In genomic region chr6:39037707-39038106, GRCh38 we compare ENCODE assay signal across 16 cellular contexts. TPM values are rescaled to one million over a fixed set of nuclear protein-coding genes. Genes with fewer than 3 reads are reported as not detected.
DNase-seq lines count a peak whose midpoint lies in the region; ATAC-seq and TF ChIP-seq lines count a peak whose summit lies in the region.
"Had no signal": no experiment of that assay in that cellular context is flagged by ENCODE, and none has a peak within 500 bp of the region (broad histone marks: within the 10 kb centered on the region; RNA-seq: fewer than 3 reads in every experiment).

No MANE protein-coding gene starts in this region.

- H3K4me1 ChIP-seq in right cardiac atrium (ENCODE audit: control insufficient read depth, insufficient read depth, low read length) (no peaks in the 10 kb centered on the region), HEK293 (ENCODE audit: control insufficient read depth, insufficient read depth, low read length) (no peaks in the 10 kb centered on the region), mesodermal cell (ENCODE audit: control insufficient read depth, insufficient read depth, low read length, poor library complexity, severe bottlenecking) (no peaks in the 10 kb centered on the region), spleen (no peaks in the 10 kb centered on the region)
- H3K4me1 ChIP-seq: BE2C had no signal

- ATAC-seq in Right ventricle myocardium superior (ENCODE audit: poor library complexity) (peak; percentile 65), right cardiac atrium (no peak), esophagus mucosa (no peak), HG03175 (IDR thresholded peaks at IDR 0.05; ENCODE audit: unreplicated experiment) (no peak)
- ATAC-seq: HCT116, T-helper 17 cell had no signal

- TF ChIP-seq POLR2A in spleen (IDR thresholded peaks at IDR 0.05) = no peak

- POLR2A ChIA-PET in HEK293 (lab: Yijun Ruan, JAX) = no interaction called here

- H3K27me3 ChIP-seq in right cardiac atrium (ENCODE audit: control insufficient read depth, insufficient read depth) (no peaks in the 10 kb centered on the region), spleen (replicated peaks in 1 of 7) (peaks cover 0 to 86% (median 11%) of the 10 kb centered on the region in 7 donors)

- no peak overlapping the region for H3K27ac ChIP-seq in right cardiac atrium (ENCODE audit: low read length)
- H3K27ac ChIP-seq in HEK293 (ENCODE audit: extremely low read depth, low read depth, low read length) = no peak overlapping the region
- H3K27ac ChIP-seq in mesodermal cell (ENCODE audit: low read depth, low read length, severe bottlenecking) = peak overlapping the region; percentile 23
- H3K27ac ChIP-seq in spleen = no peak overlapping the region

- H3K36me3 ChIP-seq in HEK293 (ENCODE audit: control insufficient read depth in 2 of 2, insufficient read depth in 1 of 2, low read length in 2 of 2) (no peaks in the 10 kb centered on the region), mesodermal cell (ENCODE audit: control insufficient read depth, insufficient read depth, low read length) (no peaks in the 10 kb centered on the region), spleen (no peaks in the 10 kb centered on the region)
- H3K36me3 ChIP-seq: BE2C had no signal

- H3K4me3 ChIP-seq in right cardiac atrium (ENCODE audit: low read length) (no peak overlapping the region), HEK293 (ENCODE audit: low read depth, low read length) (no peak overlapping the region), mesodermal cell (ENCODE audit: extremely low read depth, insufficient read depth, low read length, poor library complexity, severe bottlenecking) (no peak overlapping the region), spleen (no peak overlapping the region)

- H3K9me3 ChIP-seq in right cardiac atrium (ENCODE audit: control insufficient read depth, low read length) (no peaks in the 10 kb centered on the region), HEK293 (ENCODE audit: control insufficient read depth, insufficient read depth, low read depth, low read length) (no peaks in the 10 kb centered on the region), mesodermal cell (ENCODE audit: control insufficient read depth, low read length) (no peaks in the 10 kb centered on the region), spleen (peaks cover 0 to 5% (median 0%) of the 10 kb centered on the region in 8 donors)
- H3K9me3 ChIP-seq: BE2C had no signal

- TF ChIP-seq CTCF in HEK293 (tag by site-specific recombination; IDR thresholded peaks at IDR 0.05) = no peak
- no peak for TF ChIP-seq CTCF in spleen (IDR thresholded peaks at IDR 0.05 in 8 of 11, conservative IDR thresholded peaks at IDR 0.05 in 3 of 11)

- intact Hi-C loops in Right ventricle myocardium superior (cut with DNase I) = no loop called here
- intact Hi-C loops in right cardiac atrium (cut with DNase I) = no loop called here
- intact Hi-C loops in spleen (cut with DNase I; ENCODE audit: low total_unique reads) = no loop called here

- CTCF ChIA-PET in HEK293 (lab: Yijun Ruan, JAX) = no interaction called here

- DNase-seq in Right ventricle myocardium superior (no peak), right cardiac atrium (no peak), NCI-H446 treated with DMSO at 0.1 percent for 48 hours (lab: John Stamatoyannopoulos, UW) (peak; percentile 53), spleen (no peak)
- DNase-seq: BE2C, NCI-H187 treated with DMSO at 0.1 percent for 48 hours, NCI-H226, NCI-H748 treated with DMSO at 0.1 percent for 48 hours, SHP77, T-helper 17 cell had no signal

- 72% methylated on average over 6 of the region's 6 CpGs for WGBS in right cardiac atrium
- 81% methylated on average over 4 of the region's 6 CpGs; no CpG with 5 or more reads in 1 of the 2 experiments for WGBS in mesodermal cell (ENCODE audit: insufficient coverage in 2 of 2), 2 experiments
- WGBS in spleen, 5 donors = 48 to 71% (median 56%) methylated on average over 6 of the region's 6 CpGs

TF ChIP-seq in HEK293, 187 proteins besides CTCF, POLR2A, EP300 and RAD21:
- TF ChIP-seq ZNF692 (tag by site-specific recombination; IDR thresholded peaks at IDR 0.05) (peak; percentile 95), ZFP69B (tag by site-specific recombination; IDR thresholded peaks at IDR 0.05) (peak; percentile 79), KLF1 (tag by site-specific recombination; IDR thresholded peaks at IDR 0.05) (0 out of 2 replicates have a peak, but pooled peaks have one; percentile 23), ZSCAN30 (tag by site-specific recombination; IDR thresholded peaks at IDR 0.05) (no peak), AEBP2 (tag by site-specific recombination; IDR thresholded peaks at IDR 0.05; ENCODE audit: borderline replicate concordance) (no peak), ZNF747 (tag by site-specific recombination; IDR thresholded peaks at IDR 0.05) (no peak)

RNA-seq across cellular contexts. Expression of gene GLP1R, which starts 10.9 kb away (rescaled TPM):
- total RNA-seq in Right ventricle myocardium superior (6.5 TPM), right cardiac atrium (1 to 10 TPM; 3.1 to 9.4 (median 4.7) TPM), esophagus mucosa (0.08 TPM), spleen (under 1 TPM in 1 of 7 donors, not detected in 6; 0.11 TPM)
- polyA plus RNA-seq in right cardiac atrium (3.5 TPM), spleen (not detected)
- 1.0 TPM for polyA plus RNA-seq in mesodermal cell (2013, experiment 1 of 2)
- 0.35 TPM for polyA plus RNA-seq in mesodermal cell (2013, experiment 2 of 2)
- total RNA-seq: HT1080, T-helper 17 cell had no signal
